ENCODE assay signal across 8 cellular contexts in genomic region chr19:50368649-50369570, GRCh38. TPM values are rescaled to one million over a fixed set of nuclear protein-coding genes. Genes with fewer than 3 reads are reported as not detected.
A peak's percentile ranks its signal among the peaks of the same experiment; 100 is the strongest.
DNase-seq lines count a peak whose midpoint lies in the region; ATAC-seq and TF ChIP-seq lines count a peak whose summit lies in the region.

No MANE protein-coding gene starts in this region.

- peak overlapping the region; percentile 69 for H3K9ac ChIP-seq in HUES64 (ENCODE audit: low read depth, low read length)
- H3K9ac ChIP-seq in muscle layer of colon (ENCODE audit: low read length): peak overlapping the region; percentile 71

- H3K36me3 ChIP-seq in HUES64 (ENCODE audit: insufficient read depth, low read length) (no peaks in the 10 kb centered on the region), esophagus muscularis mucosa (no peaks in the 10 kb centered on the region), muscle layer of colon (ENCODE audit: insufficient read depth, low read length) (no peaks in the 10 kb centered on the region)

- H3K9me3 Mint-ChIP-seq in activated T-cell treated with anti-CD3 and anti-CD28 coated beads, Interleukin-2, amount 50 U/mL, for 4 hours: no peaks in the 10 kb centered on the region

- TF ChIP-seq EP300 in esophagus muscularis mucosa (IDR thresholded peaks at IDR 0.05): no peak

- H3K4me1 ChIP-seq in HUES64 (ENCODE audit: insufficient read depth, low read length) (no peaks in the 10 kb centered on the region), esophagus muscularis mucosa (peaks cover 0 to 13% (median 5%) of the 10 kb centered on the region in 4 donors), muscle layer of colon (ENCODE audit: insufficient read depth, low read length) (no peaks in the 10 kb centered on the region)

- intact Hi-C loops in esophagus muscularis mucosa (cut with DNase I): loop anchor here (2.0 to 5.0 kb wide), 2 partner anchors 43 to 92 kb away; no protein-coding TSS in a partner anchor

- DNase-seq in GM12865 (ENCODE audit: low read depth) (peak; percentile 93), OCI-M1 (lab: John Stamatoyannopoulos, UW) (peak; percentile 93), esophagus muscularis mucosa (ENCODE audit: extremely low spot score) (peak; percentile 97)
- DNase-seq in activated T-cell treated with anti-CD3 and anti-CD28 coated beads, Interleukin-2, amount 50 U/mL, for 4 hours: peak; percentile 76
- peak; percentile 61 for DNase-seq in stimulated activated CD8-positive, alpha-beta memory T cell treated with anti-CD3 and anti-CD28 coated beads, Interleukin-7, amount 100 ng/mL, for 24 hours (ENCODE audit: low read depth)

- peak; percentile 85 for TF ChIP-seq CTCF in GM12865 (IDR thresholded peaks at IDR 0.05; ENCODE audit: insufficient read depth, low read depth, low read length, missing control alignments)
- peak; percentile 89 to 94 (median 92) for TF ChIP-seq CTCF in esophagus muscularis mucosa (IDR thresholded peaks at IDR 0.05)

- H3K4me1 Mint-ChIP-seq in activated T-cell treated with anti-CD3 and anti-CD28 coated beads, Interleukin-2, amount 50 U/mL, for 4 hours (ENCODE audit: low read depth): peaks cover 37% of the 10 kb centered on the region

- no peaks in the 10 kb centered on the region for H3K9me3 ChIP-seq in HUES64 (ENCODE audit: insufficient read depth, low read depth, low read length)
- H3K9me3 ChIP-seq in esophagus muscularis mucosa: no peaks in the 10 kb centered on the region
- H3K9me3 ChIP-seq in muscle layer of colon (ENCODE audit: low read length): no peaks in the 10 kb centered on the region

- no peaks in the 10 kb centered on the region for H3K36me3 Mint-ChIP-seq in activated T-cell treated with anti-CD3 and anti-CD28 coated beads, Interleukin-2, amount 50 U/mL, for 4 hours (ENCODE audit: insufficient read depth)

- H3K27me3 Mint-ChIP-seq in activated T-cell treated with anti-CD3 and anti-CD28 coated beads, Interleukin-2, amount 50 U/mL, for 4 hours (ENCODE audit: low read depth): no peaks in the 10 kb centered on the region

- peak overlapping the region; percentile 85 for H3K4me3 Mint-ChIP-seq in activated T-cell treated with anti-CD3 and anti-CD28 coated beads, Interleukin-2, amount 50 U/mL, for 4 hours

- peaks cover 2% of the 10 kb centered on the region; the same call in 1 of the 2 replicates for H3K27me3 ChIP-seq in HUES64 (ENCODE audit: insufficient read depth, low read length)
- H3K27me3 ChIP-seq in esophagus muscularis mucosa: no peaks in the 10 kb centered on the region
- no peaks in the 10 kb centered on the region for H3K27me3 ChIP-seq in muscle layer of colon (ENCODE audit: control insufficient read depth in 1 of 2, insufficient read depth in 2 of 2, low read length in 2 of 2)

- H3K4me3 ChIP-seq in GM12865 (ENCODE audit: low read depth, low read length): peak overlapping the region; percentile 96
- peak overlapping the region; percentile 69 for H3K4me3 ChIP-seq in HUES64 (ENCODE audit: low read length)
- peak overlapping the region; percentile 57 to 70 (median 63) for H3K4me3 ChIP-seq in esophagus muscularis mucosa
- peak overlapping the region; percentile 90 to 93 for H3K4me3 ChIP-seq in muscle layer of colon (ENCODE audit: low read depth in 1 of 2, low read length in 2 of 2)

- WGBS in HUES64: 33% methylated on average over 33 of the region's 34 CpGs
- 13% methylated on average over 18 of the region's 34 CpGs for WGBS in esophagus muscularis mucosa

- H3K27ac ChIP-seq in HUES64 (ENCODE audit: low read depth, low read length) (peak overlapping the region; percentile 42), esophagus muscularis mucosa (replicated peaks in 1 of 4) (peak overlapping the region; percentile 69 to 81 (median 76)), muscle layer of colon (ENCODE audit: low read depth, low read length) (peak overlapping the region; percentile 71)

- TF ChIP-seq POLR2A in esophagus muscularis mucosa (IDR thresholded peaks at IDR 0.05; ENCODE audit: low read depth): no peak

- ATAC-seq in activated T-cell treated with anti-CD3 and anti-CD28 coated beads, Interleukin-2, amount 50 U/mL, for 4 hours: peak; percentile 65 to 77
- ATAC-seq in HG03571 (IDR thresholded peaks at IDR 0.05; ENCODE audit: unreplicated experiment): no peak

RNA-seq across cellular contexts. Expression of gene NAPSA, which starts 3.5 kb away (rescaled TPM):
- polyA plus RNA-seq in HUES64 (2013, experiment 1 of 2): not detected
- not detected for polyA plus RNA-seq in HUES64 (2013, experiment 2 of 2)
- total RNA-seq in activated T-cell treated with anti-CD3 and anti-CD28 coated beads, Interleukin-2, amount 50 U/mL, for 4 hours: 10 to 100 TPM in 2 of 3 donors, 1 to 10 TPM in 1; 9.1 to 21.1 (median 10.4) TPM
- total RNA-seq in esophagus muscularis mucosa: 1 to 10 TPM in 2 of 4 donors, under 1 TPM in 2; 0.17 to 3.7 (median 0.81) TPM

RNA-seq across cellular contexts. Expression of gene NR1H2, which starts 7.3 kb away (rescaled TPM):
- polyA plus RNA-seq in HUES64 (2013, experiment 1 of 2): 22.2 TPM
- 22.1 TPM for polyA plus RNA-seq in HUES64 (2013, experiment 2 of 2)
- total RNA-seq in activated T-cell treated with anti-CD3 and anti-CD28 coated beads, Interleukin-2, amount 50 U/mL, for 4 hours: 100 to 1,000 TPM; 106 to 107 (median 106) TPM
- 100 to 1,000 TPM; 123 to 224 (median 191) TPM for total RNA-seq in esophagus muscularis mucosa

RNA-seq across cellular contexts. Expression of gene POLD1, which starts 15.2 kb away (rescaled TPM):
- polyA plus RNA-seq in HUES64 (2013, experiment 1 of 2): 71.8 TPM
- polyA plus RNA-seq in HUES64 (2013, experiment 2 of 2): 72.6 TPM
- total RNA-seq in activated T-cell treated with anti-CD3 and anti-CD28 coated beads, Interleukin-2, amount 50 U/mL, for 4 hours: 100 to 1,000 TPM; 182 to 246 (median 214) TPM
- total RNA-seq in esophagus muscularis mucosa: 10 to 100 TPM in 3 of 4 donors, 1 to 10 TPM in 1; 8.8 to 18.0 (median 11.6) TPM

RNA-seq across cellular contexts. Expression of gene KCNC3, which starts 39.7 kb away (rescaled TPM):
- 2.2 TPM for polyA plus RNA-seq in HUES64 (2013, experiment 1 of 2)
- 2.5 TPM for polyA plus RNA-seq in HUES64 (2013, experiment 2 of 2)
- 1 to 10 TPM; 4.1 to 5.6 (median 4.6) TPM for total RNA-seq in activated T-cell treated with anti-CD3 and anti-CD28 coated beads, Interleukin-2, amount 50 U/mL, for 4 hours
- total RNA-seq in esophagus muscularis mucosa: under 1 TPM; 0.32 to 0.69 (median 0.37) TPM

RNA-seq across cellular contexts. Expression of gene SPIB, which starts 49.8 kb away (rescaled TPM):
- polyA plus RNA-seq in HUES64 (2013, experiment 1 of 2): 16.8 TPM
- polyA plus RNA-seq in HUES64 (2013, experiment 2 of 2): 7.9 TPM
- total RNA-seq in activated T-cell treated with anti-CD3 and anti-CD28 coated beads, Interleukin-2, amount 50 U/mL, for 4 hours: 1 to 10 TPM; 1.9 to 6.7 (median 2.1) TPM
- under 1 TPM in 1 of 4 donors, not detected in 3; 0.17 TPM for total RNA-seq in esophagus muscularis mucosa

Comparison
In these comparisons a context has a peak if more than half of its experiments do, and no peak if none do; other contexts are left out.
1. RNA of gene POLD1, which starts 15.2 kb away (total RNA-seq): 182 to 246 TPM in activated T-cell treated with anti-CD3 and anti-CD28 coated beads, Interleukin-2, amount 50 U/mL, for 4 hours; 8.8 to 18.0 TPM in esophagus muscularis mucosa; every median in the first group is over 4 times any median in the second.
2. Peak in every context shown above with its lines, with median percentiles within 50 percentile points of each other: DNase-seq, H3K4me3 ChIP-seq and H3K27ac ChIP-seq.